8 cellular contexts compared by ENCODE assay signal in genomic region chr17:7329360-7330098, GRCh38. TPM values are rescaled to one million over a fixed set of nuclear protein-coding genes. Genes with fewer than 3 reads are reported as not detected.
DNase-seq lines count a peak whose midpoint lies in the region; ATAC-seq, FAIRE-seq and TF ChIP-seq lines count a peak whose summit lies in the region.

No MANE protein-coding gene starts in this region.

- no peaks in the 10 kb centered on the region for H3K27me3 Mint-ChIP-seq in chondrocyte (ENCODE audit: low read depth)

- peak overlapping the region; percentile 95 for H3K4me3 Mint-ChIP-seq in chondrocyte (ENCODE audit: unreplicated experiment)

- H3K4me1 Mint-ChIP-seq in chondrocyte (ENCODE audit: low read depth): peaks cover 19% of the 10 kb centered on the region

- H3K4me1 ChIP-seq in kidney (ENCODE audit: control insufficient read depth in 1 of 2, insufficient read depth in 1 of 2, low read depth in 1 of 2, low read length in 2 of 2): peaks cover 7 to 17% of the 10 kb centered on the region in 2 donors

- TF ChIP-seq POLR2A in GM19099 (IDR thresholded peaks at IDR 0.05; ENCODE audit: extremely low read depth, insufficient read length, low read depth): peak; percentile 64

- no peaks in the 10 kb centered on the region for H3K36me3 Mint-ChIP-seq in chondrocyte (ENCODE audit: low read depth)

- TF ChIP-seq CTCF in chondrocyte (IDR thresholded peaks at IDR 0.05): peak; percentile 40
- TF ChIP-seq CTCF in kidney (IDR thresholded peaks at IDR 0.05; ENCODE audit: borderline replicate concordance, extremely low read depth, insufficient read depth): no peak

- ATAC-seq in HG03432 (IDR thresholded peaks at IDR 0.05; ENCODE audit: unreplicated experiment): peak; percentile 61

- DNase-seq in AML-193 (lab: John Stamatoyannopoulos, UW) (peak; percentile 71 to 73), NCI-H510A (lab: John Stamatoyannopoulos, UW) (peak; percentile 95), chondrocyte (ENCODE audit: low spot score) (peak; percentile 99), kidney (peak; percentile 99)
- DNase-seq in activated CD4-positive, alpha-beta T cell treated with anti-CD3 and anti-CD28 coated beads for 24 hours (ENCODE audit: low read depth in 2 of 2): peak; percentile 91 to 94
- DNase-seq in stimulated activated CD4-positive, alpha-beta T cell treated with anti-CD3 and anti-CD28 coated beads, Interleukin-15, amount 100 ng/mL, for 1 hour (ENCODE audit: low read depth in 1 of 2, low spot score in 1 of 2): peak; percentile 89 to 94

- H3K27ac Mint-ChIP-seq in chondrocyte (ENCODE audit: unreplicated experiment): peak overlapping the region; percentile 85

- peak overlapping the region; percentile 92 to 94 for H3K27ac ChIP-seq in kidney (ENCODE audit: low read depth in 2 of 2, low read length in 2 of 2)

- FAIRE-seq in kidney (lab: Jason Lieb, UNC): peak; percentile 32

- intact Hi-C loops in kidney (cut with DNase I): no loop called here

- peaks cover 7% of the 10 kb centered on the region in 2 donors for H3K36me3 ChIP-seq in kidney (ENCODE audit: control insufficient read depth in 1 of 2, insufficient read depth in 2 of 2, low read length in 2 of 2)

- H3K9me3 ChIP-seq in kidney (ENCODE audit: control insufficient read depth in 1 of 2, low read length in 2 of 2): no peaks in the 10 kb centered on the region

- H3K9me3 Mint-ChIP-seq in chondrocyte (ENCODE audit: low read depth): no peaks in the 10 kb centered on the region

- peak overlapping the region; percentile 79 to 85 for H3K9ac ChIP-seq in kidney (ENCODE audit: low read length in 2 of 2)

- peak overlapping the region; percentile 98 to 99 for H3K4me3 ChIP-seq in kidney (ENCODE audit: low read length in 2 of 2)

RNA-seq across cellular contexts. Expression of gene NEURL4, which starts 0.4 kb away (rescaled TPM):
- total RNA-seq in chondrocyte (28.0 to 43.3 TPM (median 32.4 TPM) in 3 replicates), kidney (44.7 TPM)
- 21.2 TPM for polyA plus RNA-seq in kidney (ENCODE audit: insufficient read depth, low read depth, low replicate concordance)

RNA-seq across cellular contexts. Expression of gene ACAP1, which starts 6.8 kb away (rescaled TPM):
- total RNA-seq in chondrocyte (2.9 to 6.8 TPM (median 3.7 TPM) in 3 replicates), kidney (26.0 TPM)
- 9.9 TPM for polyA plus RNA-seq in kidney (ENCODE audit: insufficient read depth, low read depth, low replicate concordance)

RNA-seq across cellular contexts. Expression of gene GPS2, which starts 14.4 kb away (rescaled TPM):
- total RNA-seq in chondrocyte: 43.9 to 64.9 TPM (median 55.3 TPM) in 3 replicates
- 67.0 TPM for total RNA-seq in kidney
- 101 TPM for polyA plus RNA-seq in kidney (ENCODE audit: insufficient read depth, low read depth, low replicate concordance)

RNA-seq across cellular contexts. Expression of gene EIF5A, which starts 22.1 kb away (rescaled TPM):
- 364 to 494 TPM (median 376 TPM) in 3 replicates for total RNA-seq in chondrocyte
- 306 TPM for total RNA-seq in kidney
- polyA plus RNA-seq in kidney (ENCODE audit: insufficient read depth, low read depth, low replicate concordance): 434 TPM

RNA-seq across cellular contexts. Expression of gene KCTD11, which starts 22.4 kb away (rescaled TPM):
- total RNA-seq in chondrocyte (16.6 to 23.3 TPM (median 23.0 TPM) in 3 replicates), kidney (14.4 TPM)
- polyA plus RNA-seq in kidney (ENCODE audit: insufficient read depth, low read depth, low replicate concordance): 7.2 TPM

Comparison
In these comparisons a context has a peak if more than half of its experiments do, and no peak if none do; other contexts are left out.
1. Peak in every context shown above with its lines: DNase-seq, ATAC-seq, H3K4me3 ChIP-seq and H3K27ac ChIP-seq.